ENCODE assay signal across 17 cellular contexts in genomic region chr19:15264933-15265206, GRCh38. TPM values are rescaled to one million over a fixed set of nuclear protein-coding genes. Genes with fewer than 3 reads are reported as not detected.
DNase-seq lines count a peak whose midpoint lies in the region; ATAC-seq and TF ChIP-seq lines count a peak whose summit lies in the region.
"Had no signal": no experiment of that assay in that cellular context is flagged by ENCODE, and none has a peak within 500 bp of the region (broad histone marks: within the 10 kb centered on the region; RNA-seq: fewer than 3 reads in every experiment).

No MANE protein-coding gene starts in this region.

- H3K9me3 ChIP-seq in right atrium auricular region (no peaks in the 10 kb centered on the region), psoas muscle (no peaks in the 10 kb centered on the region), uterus (no peaks in the 10 kb centered on the region)
- no peaks in the 10 kb centered on the region for H3K9me3 ChIP-seq in CD4-positive, alpha-beta memory T cell (ENCODE audit: control insufficient read depth in 1 of 2, low read length in 2 of 2)

- H3K4me1 Mint-ChIP-seq in CD4-positive, alpha-beta memory T cell: peaks cover 2 to 13% (median 9%) of the 10 kb centered on the region in 4 donors

- POLR2A ChIA-PET in CD4-positive, alpha-beta memory T cell (lab: Charles Lee; ENCODE audit: partially characterized antibody): no interaction called here

- TF ChIP-seq POLR2A in uterus (IDR thresholded peaks at IDR 0.05): no peak

- no peaks in the 10 kb centered on the region for H3K27me3 ChIP-seq in right atrium auricular region
- H3K27me3 ChIP-seq in dorsolateral prefrontal cortex: no peaks in the 10 kb centered on the region
- H3K27me3 ChIP-seq in psoas muscle (ENCODE audit: insufficient read depth in 3 of 3, low read length in 2 of 3): no peaks in the 10 kb centered on the region
- H3K27me3 ChIP-seq in uterus: no peaks in the 10 kb centered on the region
- H3K27me3 ChIP-seq in CD4-positive, alpha-beta memory T cell (ENCODE audit: insufficient read depth, low read length): no peaks in the 10 kb centered on the region

- DNase-seq in right atrium auricular region (ENCODE audit: low spot score): no peak
- DNase-seq in Right ventricle myocardium superior: no peak
- no peak for DNase-seq in dorsolateral prefrontal cortex
- DNase-seq in psoas muscle: no peak
- no peak for DNase-seq in uterus
- no peak for DNase-seq in NCI-H187 treated with DMSO at 0.1 percent for 48 hours (lab: John Stamatoyannopoulos, UW)
- no peak for DNase-seq in CD4-positive, alpha-beta memory T cell
- no peak for DNase-seq in GM13976 (ENCODE audit: low spot score)
- DNase-seq: activated CD4-positive, alpha-beta T cell treated with anti-CD3 and anti-CD28 coated beads for 1 hour; activated naive CD8-positive, alpha-beta T cell treated with anti-CD3 and anti-CD28 coated beads, Interleukin-2, amount 50 U/mL, for 24 hours; activated T-cell treated with anti-CD3 and anti-CD28 coated beads for 4 hours; NCI-H2081 treated with DMSO at 0.1 percent for 48 hours; NCI-H748 treated with DMSO at 0.1 percent for 48 hours; RPMI8226 had no signal

- H3K4me1 ChIP-seq in right atrium auricular region (peaks cover 0 to 61% of the 10 kb centered on the region in 2 donors), psoas muscle (peaks cover 54% of the 10 kb centered on the region), uterus (peaks cover 8 to 28% of the 10 kb centered on the region in 2 donors)
- no peaks in the 10 kb centered on the region for H3K4me1 ChIP-seq in CD4-positive, alpha-beta memory T cell (ENCODE audit: insufficient read depth, low read length)

- H3K9me3 Mint-ChIP-seq in CD4-positive, alpha-beta memory T cell: no peaks in the 10 kb centered on the region
- H3K9me3 Mint-ChIP-seq: activated naive CD8-positive, alpha-beta T cell treated with anti-CD3 and anti-CD28 coated beads, Interleukin-2, amount 50 U/mL, for 24 hours had no signal

- H3K4me3 Mint-ChIP-seq in CD4-positive, alpha-beta memory T cell: no peak overlapping the region
- H3K4me3 Mint-ChIP-seq: activated naive CD8-positive, alpha-beta T cell treated with anti-CD3 and anti-CD28 coated beads, Interleukin-2, amount 50 U/mL, for 24 hours had no signal

- TF ChIP-seq CTCF in right atrium auricular region (IDR thresholded peaks at IDR 0.05) (no peak), dorsolateral prefrontal cortex (IDR thresholded peaks at IDR 0.05 in 54 of 56, conservative IDR thresholded peaks at IDR 0.05 in 2 of 56; ENCODE audit: low read depth in 1 of 56, partially characterized antibody in 56 of 56) (no peak), psoas muscle (IDR thresholded peaks at IDR 0.05) (no peak), uterus (IDR thresholded peaks at IDR 0.05) (no peak), GM13976 (IDR thresholded peaks at IDR 0.05; ENCODE audit: borderline replicate concordance, control extremely low read depth, extremely low read depth, insufficient read depth, missing control alignments) (no peak)

- H3K4me3 ChIP-seq in right atrium auricular region (no peak overlapping the region), dorsolateral prefrontal cortex (peak overlapping the region in 6 of 59 donors; percentile 1 to 25 (median 8)), psoas muscle (no peak overlapping the region), uterus (no peak overlapping the region)
- H3K4me3 ChIP-seq in CD4-positive, alpha-beta memory T cell (ENCODE audit: low read length in 2 of 2): no peak overlapping the region

- intact Hi-C loops in Right ventricle myocardium superior (cut with DNase I): loop anchor here (5.0 kb wide), 2 partner anchors 62 to 287 kb away; no protein-coding TSS in a partner anchor
- intact Hi-C loops in dorsolateral prefrontal cortex (cut with DNase I): loop anchor here (2.0 to 5.0 kb wide), 7 partner anchors 68 to 292 kb away; partner anchors contain the start of genes AKAP8 (in 2 of the 2) and BRD4 (in 1 of the 2)
- intact Hi-C loops in psoas muscle (cut with DNase I): loop anchor here (5.0 to 10.0 kb wide), 2 partner anchors 60 to 292 kb away; no protein-coding TSS in a partner anchor
- intact Hi-C loops in uterus (cut with DNase I; ENCODE audit: low total_unique reads): loop anchor here (10.0 kb wide), 1 partner anchor 60 kb away; no protein-coding TSS in a partner anchor
- intact Hi-C loops in CD4-positive, alpha-beta memory T cell (cut with micrococcal nuclease): loop anchor here (1.0 to 5.0 kb wide), 4 partner anchors 88 to 291 kb away; partner anchors contain the start of gene AKAP8

- H3K27ac ChIP-seq in right atrium auricular region (peak overlapping the region; percentile 23 to 66), dorsolateral prefrontal cortex (peak overlapping the region in 54 of 59 donors; percentile 3 to 91 (median 75)), psoas muscle (peak overlapping the region; percentile 78), uterus (peak overlapping the region; percentile 50 to 54)
- no peak overlapping the region for H3K27ac ChIP-seq in CD4-positive, alpha-beta memory T cell (ENCODE audit: low read depth, low read length)

- no peak for ATAC-seq in Right ventricle myocardium superior (ENCODE audit: poor library complexity)
- no peak for ATAC-seq in psoas muscle

- peaks cover 70 to 82% of the 10 kb centered on the region in 2 donors for H3K36me3 Mint-ChIP-seq in CD4-positive, alpha-beta memory T cell

- CTCF ChIA-PET in CD4-positive, alpha-beta memory T cell (lab: Charles Lee; ENCODE audit: partially characterized antibody): interaction anchor here (4.1 kb wide), 1 partner anchor 292 kb away, joined by 19 read pairs; no protein-coding TSS in a partner anchor

- no peaks in the 10 kb centered on the region for H3K27me3 Mint-ChIP-seq in CD4-positive, alpha-beta memory T cell
- H3K27me3 Mint-ChIP-seq: activated naive CD8-positive, alpha-beta T cell treated with anti-CD3 and anti-CD28 coated beads, Interleukin-2, amount 50 U/mL, for 24 hours had no signal

- H3K27ac Mint-ChIP-seq in CD4-positive, alpha-beta memory T cell: peak overlapping the region in 1 of 7 donors; percentile 52
- H3K27ac Mint-ChIP-seq: activated naive CD8-positive, alpha-beta T cell treated with anti-CD3 and anti-CD28 coated beads, Interleukin-2, amount 50 U/mL, for 24 hours had no signal

- H3K36me3 ChIP-seq in right atrium auricular region: peaks cover 62% of the 10 kb centered on the region
- peaks cover 0 to 83% of the 10 kb centered on the region in 2 donors for H3K36me3 ChIP-seq in psoas muscle (ENCODE audit: insufficient read depth in 1 of 2, low read depth in 1 of 2)
- no peaks in the 10 kb centered on the region for H3K36me3 ChIP-seq in uterus
- H3K36me3 ChIP-seq in CD4-positive, alpha-beta memory T cell (ENCODE audit: insufficient read depth, low read length): peaks cover 83% of the 10 kb centered on the region

- WGBS in psoas muscle, 3 donors: 82 to 89% (median 87%) methylated on average over 1 of the region's 1 CpG

- in situ Hi-C loops in GM13976 (cut with MboI; ENCODE audit: low sequenced_read_pairs, unreplicated experiment): no loop called here

RNA-seq across cellular contexts. Expression of gene EPHX3, which starts 32.6 kb away (rescaled TPM):
- total RNA-seq in right atrium auricular region: under 1 TPM; 0.52 to 0.63 TPM
- total RNA-seq in Right ventricle myocardium superior: 0.27 TPM
- total RNA-seq in dorsolateral prefrontal cortex: 1 to 10 TPM in 1 of 120 experiments, under 1 TPM in 39, not detected in 80; 0.20 to 1.3 (median 0.42) TPM
- under 1 TPM in 2 of 4 donors, not detected in 2; 0.19 to 0.20 TPM for total RNA-seq in psoas muscle
- under 1 TPM; 0.05 to 0.20 (median 0.08) TPM for polyA plus RNA-seq in psoas muscle
- total RNA-seq in uterus: under 1 TPM in 2 of 4 donors, not detected in 2; 0.35 to 0.64 TPM
- total RNA-seq in CD4-positive, alpha-beta memory T cell: under 1 TPM in 1 of 2 experiments, not detected in 1; 0.29 TPM
- polyA plus RNA-seq in CD4-positive, alpha-beta memory T cell: not detected
- total RNA-seq: M059J; T-helper 1 cell treated with Interleukin-12 subunit alpha and Interleukin-12 subunit beta and Interleukin-4 antibody, amounts not matched to agents 30 ng/mL and 1 ng/mL, for 36 hours had no signal
- polyA plus RNA-seq: AG04450 had no signal
